15 cellular contexts compared by ENCODE assay signal in the genomic region with DNA sequence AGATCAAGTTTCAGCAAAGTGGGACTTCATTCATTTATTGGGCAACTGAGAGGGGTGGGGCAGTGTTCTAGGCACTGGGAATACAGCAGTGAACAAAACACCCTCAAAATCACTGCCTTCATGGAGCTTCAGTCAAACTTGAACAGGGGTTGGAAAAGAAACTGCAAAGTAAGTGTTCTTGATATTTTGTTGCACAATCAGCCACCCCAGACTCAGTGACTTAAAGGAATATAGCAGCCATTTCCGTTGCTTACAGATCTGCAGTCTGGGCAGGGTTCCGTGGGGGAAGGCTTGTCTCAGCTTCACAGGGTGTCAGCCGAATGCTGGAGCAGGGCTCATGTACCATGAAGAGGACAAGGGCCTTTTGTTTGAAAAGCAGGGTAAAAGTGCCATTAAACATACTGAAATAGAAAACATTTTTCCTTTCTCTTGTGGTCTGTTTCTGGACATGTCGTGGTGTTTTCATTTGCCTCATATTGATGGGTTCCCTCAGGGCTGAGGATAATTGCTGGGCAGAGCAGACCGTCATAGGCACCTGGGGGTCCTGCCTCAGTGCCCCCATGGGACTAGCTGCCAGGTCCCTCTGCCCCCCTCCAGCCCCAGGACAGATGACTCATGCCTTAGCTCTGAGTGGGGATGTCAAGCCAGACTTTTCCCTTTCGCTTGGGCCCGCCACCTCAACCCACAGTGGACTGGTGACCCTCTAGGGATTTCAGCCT.
"Had no signal": no experiment of that assay in that cellular context is flagged by ENCODE, and none has a peak within 500 bp of the region (broad histone marks: within the 10 kb centered on the region; RNA-seq: fewer than 3 reads in every experiment).

No MANE protein-coding gene starts in this region.

- H3K4me1 ChIP-seq: ascending aorta, lower lobe of right lung had no signal

- DNase-seq: activated CD4-positive, alpha-beta T cell treated with anti-CD3 and anti-CD28 coated beads for 1 hour; activated CD4-positive, alpha-beta T cell treated with anti-CD3 and anti-CD28 coated beads, Interleukin-2, amount 50 U/mL, for 4 hours; activated naive CD4-positive, alpha-beta T cell treated with anti-CD3 and anti-CD28 coated beads for 36 hours; activated naive CD8-positive, alpha-beta T cell treated with anti-CD3 and anti-CD28 coated beads, Interleukin-2, amount 50 U/mL, for 24 hours; activated T-cell treated with anti-CD3 and anti-CD28 coated beads for 4 hours; dorsolateral prefrontal cortex; hippocampal formation; lower lobe of right lung; midbrain; ovary; stimulated activated CD4-positive, alpha-beta T cell treated with anti-CD3 and anti-CD28 coated beads, Interleukin-12 subunit alpha, Interleukin-12 subunit beta, amount 100 ng/mL, for 4 hours; stimulated activated CD4-positive, alpha-beta T cell treated with anti-CD3 and anti-CD28 coated beads, Interleukin-2, amount 100 ng/mL, for 24 hours had no signal

- H3K4me3 ChIP-seq: ascending aorta, dorsolateral prefrontal cortex, lower lobe of right lung, ovary, thoracic aorta had no signal

- H3K27me3 Mint-ChIP-seq: activated naive CD8-positive, alpha-beta T cell treated with anti-CD3 and anti-CD28 coated beads, Interleukin-2, amount 50 U/mL, for 24 hours had no signal

- H3K4me1 Mint-ChIP-seq: activated naive CD8-positive, alpha-beta T cell treated with anti-CD3 and anti-CD28 coated beads, Interleukin-2, amount 50 U/mL, for 24 hours had no signal

- H3K9me3 ChIP-seq: ascending aorta, lower lobe of right lung, ovary, thoracic aorta had no signal

- H3K27ac Mint-ChIP-seq: activated naive CD4-positive, alpha-beta T cell treated with anti-CD3 and anti-CD28 coated beads for 36 hours; activated naive CD8-positive, alpha-beta T cell treated with anti-CD3 and anti-CD28 coated beads, Interleukin-2, amount 50 U/mL, for 24 hours had no signal

- H3K9me3 Mint-ChIP-seq: activated naive CD4-positive, alpha-beta T cell treated with anti-CD3 and anti-CD28 coated beads for 36 hours; activated naive CD8-positive, alpha-beta T cell treated with anti-CD3 and anti-CD28 coated beads, Interleukin-2, amount 50 U/mL, for 24 hours; neural crest cell had no signal

- H3K27ac ChIP-seq: ascending aorta, dorsolateral prefrontal cortex, lower lobe of right lung, ovary, thoracic aorta had no signal

- H3K4me3 Mint-ChIP-seq: activated naive CD4-positive, alpha-beta T cell treated with anti-CD3 and anti-CD28 coated beads for 36 hours; activated naive CD8-positive, alpha-beta T cell treated with anti-CD3 and anti-CD28 coated beads, Interleukin-2, amount 50 U/mL, for 24 hours; neural crest cell had no signal

- H3K27me3 ChIP-seq: ascending aorta, dorsolateral prefrontal cortex, ovary had no signal

- H3K36me3 ChIP-seq: lower lobe of right lung, ovary, thoracic aorta had no signal
